ENCODE assay signal across 9 cellular contexts in genomic region chr10:79248341-79248931, GRCh38.
DNase-seq lines count a peak whose midpoint lies in the region; ATAC-seq and TF ChIP-seq lines count a peak whose summit lies in the region.
"Had no signal": no experiment of that assay in that cellular context is flagged by ENCODE, and none has a peak within 500 bp of the region (broad histone marks: within the 10 kb centered on the region; RNA-seq: fewer than 3 reads in every experiment).

No MANE protein-coding gene starts in this region.

- no peaks in the 10 kb centered on the region for H3K9me3 ChIP-seq in CD4-positive, alpha-beta T cell (ENCODE audit: control insufficient read depth, low read length)

- H3K9me3 Mint-ChIP-seq in CD4-positive, alpha-beta T cell: no peaks in the 10 kb centered on the region
- H3K9me3 Mint-ChIP-seq in endothelial cell (ENCODE audit: unreplicated experiment) (no peaks in the 10 kb centered on the region), HFFc6 (no peaks in the 10 kb centered on the region)

- H3K36me3 Mint-ChIP-seq in CD4-positive, alpha-beta T cell (ENCODE audit: low read depth): no peaks in the 10 kb centered on the region
- H3K36me3 Mint-ChIP-seq in endothelial cell (ENCODE audit: low read depth, unreplicated experiment) (peaks cover 26% of the 10 kb centered on the region), HFFc6 (ENCODE audit: low read depth) (peaks cover 13% of the 10 kb centered on the region; the same call in 1 of the 2 replicates)

- no peak for ATAC-seq in CD4-positive, alpha-beta T cell (ENCODE audit: poor library complexity)
- ATAC-seq in GM18502 (IDR thresholded peaks at IDR 0.05; ENCODE audit: poor library complexity, unreplicated experiment): no peak
- ATAC-seq: K562 had no signal

- no peaks in the 10 kb centered on the region for H3K27me3 Mint-ChIP-seq in CD4-positive, alpha-beta T cell
- H3K27me3 Mint-ChIP-seq in endothelial cell (ENCODE audit: unreplicated experiment) (peaks cover 21% of the 10 kb centered on the region), HFFc6 (ENCODE audit: insufficient read depth) (peaks cover 17% of the 10 kb centered on the region)

- POLR2A ChIA-PET in CD4-positive, alpha-beta T cell (lab: Charles Lee): no interaction called here

- H3K27me3 ChIP-seq in CD4-positive, alpha-beta T cell (ENCODE audit: control insufficient read depth, insufficient read depth, low read length): no peaks in the 10 kb centered on the region

- H3K27ac Mint-ChIP-seq in CD4-positive, alpha-beta T cell: no peak overlapping the region
- H3K27ac Mint-ChIP-seq in endothelial cell (ENCODE audit: unreplicated experiment) (peak overlapping the region; percentile 89), HFFc6 (no peak overlapping the region; the same call in 1 of the 2 replicates)

- H3K4me1 Mint-ChIP-seq in CD4-positive, alpha-beta T cell (ENCODE audit: low read depth): peaks cover 55% of the 10 kb centered on the region
- H3K4me1 Mint-ChIP-seq in endothelial cell (ENCODE audit: unreplicated experiment) (peaks cover 55% of the 10 kb centered on the region), HFFc6 (ENCODE audit: low read depth) (peaks cover 41% of the 10 kb centered on the region)

- intact Hi-C loops in CD4-positive, alpha-beta T cell (cut with DNase I, micrococcal nuclease): loop anchor here in 1 of 2 experiments (10.0 kb wide), 1 partner anchor 76 kb away; no protein-coding TSS in a partner anchor

- no peak for TF ChIP-seq CTCF in CD4-positive, alpha-beta T cell (IDR thresholded peaks at IDR 0.05)
- TF ChIP-seq CTCF in endothelial cell (IDR thresholded peaks at IDR 0.05; ENCODE audit: unreplicated experiment) (no peak), HFFc6 (IDR thresholded peaks at IDR 0.05) (no peak)

- no peak overlapping the region for H3K27ac ChIP-seq in CD4-positive, alpha-beta T cell (ENCODE audit: low read depth, low read length)

- no peak for DNase-seq in CD4-positive, alpha-beta T cell
- peak; percentile 41 for DNase-seq in NCI-H69 (lab: John Stamatoyannopoulos, UW)
- no peak for DNase-seq in endothelial cell (ENCODE audit: low spot score)
- DNase-seq in nucleus accumbens (lab: John Stamatoyannopoulos, UW): peak in 40 of 56 donors; percentile 20 to 79 (median 50)
- DNase-seq in inferior parietal cortex (ENCODE audit: extremely low spot score): no peak
- no peak for DNase-seq in EL
- DNase-seq in HFFc6: no peak

- CTCF ChIA-PET in CD4-positive, alpha-beta T cell (lab: Charles Lee): no interaction called here

- peak overlapping the region; percentile 18 for H3K4me3 Mint-ChIP-seq in CD4-positive, alpha-beta T cell
- H3K4me3 Mint-ChIP-seq in endothelial cell (ENCODE audit: unreplicated experiment): peak overlapping the region; percentile 30
- no peak overlapping the region for H3K4me3 Mint-ChIP-seq in HFFc6

Comparison
In these comparisons a context has a peak if more than half of its experiments do, and no peak if none do; other contexts are left out.
1. DNase-seq: peak in NCI-H69 (single experiment) and nucleus accumbens (40 of 56); none in CD4-positive, alpha-beta T cell (0 of 10), endothelial cell (single experiment), inferior parietal cortex (single experiment), EL (single experiment) and HFFc6 (single experiment).